In the genomic region with DNA sequence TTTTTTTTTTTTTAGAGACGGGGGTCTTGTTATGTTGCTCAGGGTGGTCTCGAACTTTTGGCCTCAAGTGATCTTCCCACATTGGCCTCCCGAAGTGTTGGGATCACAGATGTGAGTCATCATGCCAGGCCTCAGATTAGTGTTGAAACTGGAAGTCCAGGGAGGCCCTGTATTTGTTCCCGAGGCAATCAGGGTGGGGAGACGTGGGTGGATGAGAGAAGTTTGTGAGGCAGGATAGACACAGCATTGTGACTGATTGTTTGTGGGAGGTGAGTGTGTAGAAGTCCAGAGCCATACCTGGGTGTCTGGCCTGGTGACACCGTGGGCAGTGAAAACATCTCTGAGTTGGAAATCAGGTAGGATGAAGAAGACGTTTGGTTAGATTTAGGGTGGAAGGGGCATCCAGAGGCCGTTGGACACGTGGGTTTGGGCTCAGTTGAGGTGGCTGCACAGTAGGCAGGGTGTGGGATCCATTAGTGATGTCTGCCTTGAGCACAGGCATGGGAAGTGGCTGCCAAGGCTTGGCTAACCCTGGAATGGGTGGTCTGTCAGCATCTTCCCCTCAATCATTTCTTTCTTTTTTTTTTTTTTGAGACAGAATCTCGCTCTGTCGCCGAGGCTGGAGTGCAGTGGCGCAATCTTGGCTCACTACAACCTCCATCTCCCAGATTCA, we compare ENCODE assay signal across 15 cellular contexts. TPM values are rescaled to one million over a fixed set of nuclear protein-coding genes. Genes with fewer than 3 reads are reported as not detected.
DNase-seq lines count a peak whose midpoint lies in the region; ATAC-seq and TF ChIP-seq lines count a peak whose summit lies in the region.
"Had no signal": no experiment of that assay in that cellular context is flagged by ENCODE, and none has a peak within 500 bp of the region (broad histone marks: within the 10 kb centered on the region; RNA-seq: fewer than 3 reads in every experiment).

No MANE protein-coding gene starts in this region.

- DNase-seq in activated naive CD4-positive, alpha-beta T cell treated with anti-CD3 and anti-CD28 coated beads, Interleukin-2, amount 50 U/mL, for 72 hours (ENCODE audit: low spot score in 2 of 2), result no peak
- no peak for DNase-seq in T-helper 17 cell
- DNase-seq in epithelial cell of esophagus (ENCODE audit: low read depth), result peak; percentile 88
- no peak for DNase-seq in gastrocnemius medialis
- DNase-seq in NK-92 (lab: John Stamatoyannopoulos, UW; ENCODE audit: unreplicated experiment), result no peak
- no peak for DNase-seq in NCI-H146 (lab: John Stamatoyannopoulos, UW)
- DNase-seq in UCSD-AML1 (lab: John Stamatoyannopoulos, UW; ENCODE audit: unreplicated experiment), result no peak
- DNase-seq: SIG-M5 had no signal

- H3K9me3 Mint-ChIP-seq in activated naive CD4-positive, alpha-beta T cell treated with anti-CD3 and anti-CD28 coated beads, Interleukin-2, amount 50 U/mL, for 24 hours, result no peaks in the 10 kb centered on the region
- no peaks in the 10 kb centered on the region for H3K9me3 Mint-ChIP-seq in activated naive CD4-positive, alpha-beta T cell treated with anti-CD3 and anti-CD28 coated beads, Interleukin-2, amount 50 U/mL, for 72 hours
- H3K9me3 Mint-ChIP-seq: activated CD4-positive, alpha-beta memory T cell treated with anti-CD3 and anti-CD28 coated beads for 36 hours; CD14-positive monocyte had no signal

- no peaks in the 10 kb centered on the region for H3K27me3 Mint-ChIP-seq in activated naive CD4-positive, alpha-beta T cell treated with anti-CD3 and anti-CD28 coated beads, Interleukin-2, amount 50 U/mL, for 24 hours
- H3K27me3 Mint-ChIP-seq in T-helper 17 cell, result no peaks in the 10 kb centered on the region
- H3K27me3 Mint-ChIP-seq: activated CD4-positive, alpha-beta memory T cell treated with anti-CD3 and anti-CD28 coated beads for 36 hours had no signal

- no peaks in the 10 kb centered on the region for H3K27me3 ChIP-seq in gastrocnemius medialis
- H3K27me3 ChIP-seq: ovary, upper lobe of left lung had no signal

- H3K4me3 ChIP-seq in epithelial cell of esophagus (ENCODE audit: low read length) (no peak overlapping the region), gastrocnemius medialis (no peak overlapping the region)
- H3K4me3 ChIP-seq: ovary had no signal

- in situ Hi-C loops in gastrocnemius medialis (cut with MboI; ENCODE audit: low sequenced_read_pairs in 4 of 4), result loop anchor here in 2 of 4 donors (5.0 kb wide), 1 partner anchor 47 kb away; no protein-coding TSS in a partner anchor

- H3K9me3 ChIP-seq in T-helper 17 cell (ENCODE audit: control insufficient read depth, low read length, poor library complexity, severe bottlenecking) (no peaks in the 10 kb centered on the region), gastrocnemius medialis (no peaks in the 10 kb centered on the region)
- H3K9me3 ChIP-seq: HAP-1, ovary, upper lobe of left lung had no signal

- peak overlapping the region; percentile 66 for H3K27ac Mint-ChIP-seq in activated naive CD4-positive, alpha-beta T cell treated with anti-CD3 and anti-CD28 coated beads, Interleukin-2, amount 50 U/mL, for 24 hours
- H3K27ac Mint-ChIP-seq in activated naive CD4-positive, alpha-beta T cell treated with anti-CD3 and anti-CD28 coated beads, Interleukin-2, amount 50 U/mL, for 72 hours, result no peak overlapping the region
- H3K27ac Mint-ChIP-seq in T-helper 17 cell, result peak overlapping the region; percentile 78
- H3K27ac Mint-ChIP-seq: activated CD4-positive, alpha-beta memory T cell treated with anti-CD3 and anti-CD28 coated beads for 36 hours had no signal

- intact Hi-C loops in gastrocnemius medialis (cut with DNase I; ENCODE audit: low total_unique reads), result no loop called here

- H3K36me3 ChIP-seq in gastrocnemius medialis, result peaks cover 0 to 8% of the 10 kb centered on the region in 2 donors
- H3K36me3 ChIP-seq: HAP-1, ovary, upper lobe of left lung had no signal

- peaks cover 8% of the 10 kb centered on the region for H3K4me1 Mint-ChIP-seq in activated naive CD4-positive, alpha-beta T cell treated with anti-CD3 and anti-CD28 coated beads, Interleukin-2, amount 50 U/mL, for 24 hours
- peaks cover 10% of the 10 kb centered on the region for H3K4me1 Mint-ChIP-seq in T-helper 17 cell

- peak overlapping the region; percentile 89 to 99 (median 93) for H3K27ac ChIP-seq in gastrocnemius medialis
- H3K27ac ChIP-seq: ovary had no signal

- H3K36me3 Mint-ChIP-seq in activated naive CD4-positive, alpha-beta T cell treated with anti-CD3 and anti-CD28 coated beads, Interleukin-2, amount 50 U/mL, for 24 hours, result no peaks in the 10 kb centered on the region
- H3K36me3 Mint-ChIP-seq in activated naive CD4-positive, alpha-beta T cell treated with anti-CD3 and anti-CD28 coated beads, Interleukin-2, amount 50 U/mL, for 72 hours, result no peaks in the 10 kb centered on the region
- H3K36me3 Mint-ChIP-seq in T-helper 17 cell (ENCODE audit: low read depth), result no peaks in the 10 kb centered on the region
- H3K36me3 Mint-ChIP-seq: activated CD4-positive, alpha-beta memory T cell treated with anti-CD3 and anti-CD28 coated beads for 36 hours; CD14-positive monocyte had no signal

- peak overlapping the region; percentile 1 for H3K4me3 Mint-ChIP-seq in activated naive CD4-positive, alpha-beta T cell treated with anti-CD3 and anti-CD28 coated beads, Interleukin-2, amount 50 U/mL, for 24 hours
- no peak overlapping the region for H3K4me3 Mint-ChIP-seq in T-helper 17 cell

- TF ChIP-seq POLR2A in gastrocnemius medialis (IDR thresholded peaks at IDR 0.05), result no peak

- TF ChIP-seq CTCF in epithelial cell of esophagus (IDR thresholded peaks at IDR 0.05; ENCODE audit: insufficient read depth, low read depth, low read length, missing control alignments) (no peak), gastrocnemius medialis (IDR thresholded peaks at IDR 0.05 in 4 of 5, conservative IDR thresholded peaks at IDR 0.05 in 1 of 5) (no peak)

- H3K4me1 ChIP-seq in gastrocnemius medialis, result peaks cover 8 to 13% of the 10 kb centered on the region in 2 donors

- ATAC-seq in activated naive CD4-positive, alpha-beta T cell treated with anti-CD3 and anti-CD28 coated beads, Interleukin-2, amount 50 U/mL, for 72 hours, result no peak
- no peak for ATAC-seq in T-helper 17 cell
- no peak for ATAC-seq in gastrocnemius medialis

RNA-seq across cellular contexts. Expression of gene RTN2, which starts 12.4 kb away (rescaled TPM):
- total RNA-seq in activated naive CD4-positive, alpha-beta T cell treated with anti-CD3 and anti-CD28 coated beads, Interleukin-2, amount 50 U/mL, for 72 hours, result 1 to 10 TPM; 3.2 to 5.1 TPM
- total RNA-seq in T-helper 17 cell (1 to 10 TPM; 2.3 to 6.2 TPM), gastrocnemius medialis (100 to 1,000 TPM in 2 of 4 donors, 10 to 100 TPM in 2; 51.8 to 140 (median 101) TPM)

RNA-seq across cellular contexts. Expression of gene PPM1N, which starts 13.8 kb away (rescaled TPM):
- 1 to 10 TPM; 1.5 to 7.4 TPM for total RNA-seq in activated naive CD4-positive, alpha-beta T cell treated with anti-CD3 and anti-CD28 coated beads, Interleukin-2, amount 50 U/mL, for 72 hours
- total RNA-seq in T-helper 17 cell (1 to 10 TPM; 3.8 to 8.5 TPM), gastrocnemius medialis (under 1 TPM in 1 of 4 donors, not detected in 3; 0.76 TPM)

RNA-seq across cellular contexts. Expression of gene FOSB, which starts 16.6 kb away (rescaled TPM):
- total RNA-seq in activated naive CD4-positive, alpha-beta T cell treated with anti-CD3 and anti-CD28 coated beads, Interleukin-2, amount 50 U/mL, for 72 hours, result 10 to 100 TPM; 19.9 to 37.6 TPM
- total RNA-seq in T-helper 17 cell (1,000 to 10,000 TPM in 1 of 2 donors, 100 to 1,000 TPM in 1; 967 to 2,209 TPM), gastrocnemius medialis (1 to 10 TPM in 2 of 4 donors, under 1 TPM in 1, not detected in 1; 0.17 to 1.8 (median 1.6) TPM)
- total RNA-seq: A172 had no signal

RNA-seq across cellular contexts. Expression of gene VASP, which starts 22.9 kb away (rescaled TPM):
- 100 to 1,000 TPM in 1 of 2 donors, 10 to 100 TPM in 1; 76.8 to 156 TPM for total RNA-seq in activated naive CD4-positive, alpha-beta T cell treated with anti-CD3 and anti-CD28 coated beads, Interleukin-2, amount 50 U/mL, for 72 hours
- total RNA-seq in T-helper 17 cell, result 100 to 1,000 TPM in 1 of 2 donors, 10 to 100 TPM in 1; 99.7 to 101 TPM
- 10 to 100 TPM; 10.2 to 18.2 (median 16.4) TPM for total RNA-seq in gastrocnemius medialis

Comparison
In these comparisons a context has a peak if more than half of its experiments do, and no peak if none do; other contexts are left out.
1. H3K27ac Mint-ChIP-seq: peak in activated naive CD4-positive, alpha-beta T cell treated with anti-CD3 and anti-CD28 coated beads, Interleukin-2, amount 50 U/mL, for 24 hours (single experiment) and T-helper 17 cell (single experiment); none in activated naive CD4-positive, alpha-beta T cell treated with anti-CD3 and anti-CD28 coated beads, Interleukin-2, amount 50 U/mL, for 72 hours (0 of 2).
2. RNA of gene RTN2, which starts 12.4 kb away (total RNA-seq): 51.8 to 140 TPM in gastrocnemius medialis; 2.3 to 6.2 TPM in T-helper 17 cell and 3.2 to 5.1 TPM in activated naive CD4-positive, alpha-beta T cell treated with anti-CD3 and anti-CD28 coated beads, Interleukin-2, amount 50 U/mL, for 72 hours; every median in the first group is over 4 times any median in the second.
3. RNA of gene FOSB, which starts 16.6 kb away (total RNA-seq): 967 to 2,209 TPM in T-helper 17 cell; 19.9 to 37.6 TPM in activated naive CD4-positive, alpha-beta T cell treated with anti-CD3 and anti-CD28 coated beads, Interleukin-2, amount 50 U/mL, for 72 hours and 0.17 to 1.8 TPM in gastrocnemius medialis; every median in the first group is over 10 times any median in the second.